In the genomic region with DNA sequence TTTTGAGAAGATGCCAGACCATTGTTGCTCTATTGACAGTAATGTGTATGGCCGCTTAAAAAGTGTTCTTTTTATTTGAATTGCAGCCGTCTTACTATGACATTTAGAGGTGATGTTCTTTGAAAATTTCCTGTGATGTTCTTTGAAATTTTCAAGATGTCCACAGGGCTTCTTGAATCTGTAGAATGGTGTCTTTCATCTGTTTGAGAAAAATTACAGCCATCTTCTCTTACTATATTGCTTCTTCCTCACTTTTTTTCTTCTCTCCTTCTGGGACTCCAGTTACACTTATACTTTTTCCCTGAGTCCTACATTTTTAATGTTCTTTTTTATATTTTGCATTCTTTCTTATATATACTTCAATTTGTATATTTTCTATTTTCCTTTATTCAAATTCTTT, we compare ENCODE assay signal across 16 cellular contexts. TPM values are rescaled to one million over a fixed set of nuclear protein-coding genes. Genes with fewer than 3 reads are reported as not detected.
DNase-seq lines count a peak whose midpoint lies in the region; ATAC-seq and TF ChIP-seq lines count a peak whose summit lies in the region.
"Had no signal": no experiment of that assay in that cellular context is flagged by ENCODE, and none has a peak within 500 bp of the region (broad histone marks: within the 10 kb centered on the region; RNA-seq: fewer than 3 reads in every experiment).

No MANE protein-coding gene starts in this region.

- no peak for DNase-seq in activated T-cell treated with anti-CD3 and anti-CD28 coated beads, Interleukin-2, amount 50 U/mL, for 72 hours
- DNase-seq in activated T-cell treated with anti-CD3 and anti-CD28 coated beads, Interleukin-2, amount 50 U/mL, for 1 hour: no peak
- DNase-seq in T-helper 17 cell (no peak), foreskin keratinocyte (no peak), GDM1 (lab: John Stamatoyannopoulos, UW) (no peak), NOMO-1 treated with dmso at 0.1 percent for 144 hours (lab: John Stamatoyannopoulos, UW; ENCODE audit: unreplicated experiment) (no peak)
- no peak for DNase-seq in stimulated activated effector memory CD8-positive, alpha-beta T cell treated with anti-CD3 and anti-CD28 coated beads, Interleukin-12 subunit alpha, Interleukin-12 subunit beta, amount 100 ng/mL, for 72 hours (ENCODE audit: low spot score in 2 of 2)
- DNase-seq: DMS 273 treated with DMSO at 0.1 percent for 48 hours, GOT3, KG1, NCI-H1436 treated with DMSO at 0.1 percent for 48 hours, NCI-H2081, NCI-H510A, NCI-H774 had no signal

- H3K36me3 Mint-ChIP-seq in activated T-cell treated with anti-CD3 and anti-CD28 coated beads, Interleukin-2, amount 50 U/mL, for 72 hours (ENCODE audit: insufficient read depth in 2 of 2): peaks cover 2 to 22% of the 10 kb centered on the region in 2 donors
- H3K36me3 Mint-ChIP-seq in T-helper 17 cell (ENCODE audit: low read depth): peaks cover 2% of the 10 kb centered on the region
- H3K36me3 Mint-ChIP-seq in stimulated activated effector memory CD8-positive, alpha-beta T cell treated with anti-CD3 and anti-CD28 coated beads, Interleukin-12 subunit alpha, Interleukin-12 subunit beta, amount 100 ng/mL, for 72 hours: peaks cover 53% of the 10 kb centered on the region

- H3K27ac ChIP-seq in foreskin keratinocyte: peak overlapping the region; percentile 12
- H3K27ac ChIP-seq: BLaER1 had no signal

- H3K27ac Mint-ChIP-seq in activated T-cell treated with anti-CD3 and anti-CD28 coated beads, Interleukin-2, amount 50 U/mL, for 72 hours: peak overlapping the region; percentile 85
- peak overlapping the region; percentile 88 for H3K27ac Mint-ChIP-seq in T-helper 17 cell
- peak overlapping the region; percentile 90 for H3K27ac Mint-ChIP-seq in stimulated activated effector memory CD8-positive, alpha-beta T cell treated with anti-CD3 and anti-CD28 coated beads, Interleukin-12 subunit alpha, Interleukin-12 subunit beta, amount 100 ng/mL, for 72 hours

- no peaks in the 10 kb centered on the region for H3K9me3 ChIP-seq in T-helper 17 cell (ENCODE audit: control insufficient read depth, low read length, poor library complexity, severe bottlenecking)

- peak overlapping the region in 1 of 2 donors; percentile 37 for H3K4me3 Mint-ChIP-seq in activated T-cell treated with anti-CD3 and anti-CD28 coated beads, Interleukin-2, amount 50 U/mL, for 72 hours
- H3K4me3 Mint-ChIP-seq in T-helper 17 cell: peak overlapping the region; percentile 67
- peak overlapping the region; percentile 43 for H3K4me3 Mint-ChIP-seq in stimulated activated effector memory CD8-positive, alpha-beta T cell treated with anti-CD3 and anti-CD28 coated beads, Interleukin-12 subunit alpha, Interleukin-12 subunit beta, amount 100 ng/mL, for 72 hours

- H3K27me3 Mint-ChIP-seq in activated T-cell treated with anti-CD3 and anti-CD28 coated beads, Interleukin-2, amount 50 U/mL, for 72 hours (ENCODE audit: low read depth): no peaks in the 10 kb centered on the region
- no peaks in the 10 kb centered on the region for H3K27me3 Mint-ChIP-seq in T-helper 17 cell

- no peak for ATAC-seq in activated T-cell treated with anti-CD3 and anti-CD28 coated beads, Interleukin-2, amount 50 U/mL, for 72 hours (replicated peaks in 1 of 2)
- ATAC-seq in T-helper 17 cell (no peak), foreskin keratinocyte (no peak), GM21423 (IDR thresholded peaks at IDR 0.05; ENCODE audit: unreplicated experiment) (no peak)
- ATAC-seq in stimulated activated effector memory CD8-positive, alpha-beta T cell treated with anti-CD3 and anti-CD28 coated beads, Interleukin-12 subunit alpha, Interleukin-12 subunit beta, amount 100 ng/mL, for 72 hours: no peak

- no peaks in the 10 kb centered on the region for H3K9me3 Mint-ChIP-seq in activated T-cell treated with anti-CD3 and anti-CD28 coated beads, Interleukin-2, amount 50 U/mL, for 72 hours
- H3K9me3 Mint-ChIP-seq in stimulated activated effector memory CD8-positive, alpha-beta T cell treated with anti-CD3 and anti-CD28 coated beads, Interleukin-12 subunit alpha, Interleukin-12 subunit beta, amount 100 ng/mL, for 72 hours: no peaks in the 10 kb centered on the region

- H3K27me3 ChIP-seq in foreskin keratinocyte: no peaks in the 10 kb centered on the region
- H3K27me3 ChIP-seq: BLaER1 had no signal

- H3K4me1 Mint-ChIP-seq in activated T-cell treated with anti-CD3 and anti-CD28 coated beads, Interleukin-2, amount 50 U/mL, for 72 hours (ENCODE audit: low read depth): peaks cover 18% of the 10 kb centered on the region
- H3K4me1 Mint-ChIP-seq in T-helper 17 cell: peaks cover 18% of the 10 kb centered on the region
- peaks cover 25% of the 10 kb centered on the region for H3K4me1 Mint-ChIP-seq in stimulated activated effector memory CD8-positive, alpha-beta T cell treated with anti-CD3 and anti-CD28 coated beads, Interleukin-12 subunit alpha, Interleukin-12 subunit beta, amount 100 ng/mL, for 72 hours

- peaks cover 9% of the 10 kb centered on the region for H3K4me1 ChIP-seq in foreskin keratinocyte

- TF ChIP-seq CTCF in foreskin keratinocyte (conservative IDR thresholded peaks at IDR 0.05): no peak

RNA-seq across cellular contexts. Expression of a gene that starts 57.4 kb away (rescaled TPM):
- total RNA-seq in activated T-cell treated with anti-CD3 and anti-CD28 coated beads, Interleukin-2, amount 50 U/mL, for 72 hours: 10 to 100 TPM; 50.1 to 53.4 TPM
- total RNA-seq in T-helper 17 cell (10 to 100 TPM; 74.2 to 85.8 TPM), foreskin keratinocyte (30.6 and 32.0 TPM in 2 replicates)
- 9.7 and 10.8 TPM in 2 replicates for polyA plus RNA-seq in foreskin keratinocyte
